28 cellular contexts compared by ENCODE assay signal in the genomic region with DNA sequence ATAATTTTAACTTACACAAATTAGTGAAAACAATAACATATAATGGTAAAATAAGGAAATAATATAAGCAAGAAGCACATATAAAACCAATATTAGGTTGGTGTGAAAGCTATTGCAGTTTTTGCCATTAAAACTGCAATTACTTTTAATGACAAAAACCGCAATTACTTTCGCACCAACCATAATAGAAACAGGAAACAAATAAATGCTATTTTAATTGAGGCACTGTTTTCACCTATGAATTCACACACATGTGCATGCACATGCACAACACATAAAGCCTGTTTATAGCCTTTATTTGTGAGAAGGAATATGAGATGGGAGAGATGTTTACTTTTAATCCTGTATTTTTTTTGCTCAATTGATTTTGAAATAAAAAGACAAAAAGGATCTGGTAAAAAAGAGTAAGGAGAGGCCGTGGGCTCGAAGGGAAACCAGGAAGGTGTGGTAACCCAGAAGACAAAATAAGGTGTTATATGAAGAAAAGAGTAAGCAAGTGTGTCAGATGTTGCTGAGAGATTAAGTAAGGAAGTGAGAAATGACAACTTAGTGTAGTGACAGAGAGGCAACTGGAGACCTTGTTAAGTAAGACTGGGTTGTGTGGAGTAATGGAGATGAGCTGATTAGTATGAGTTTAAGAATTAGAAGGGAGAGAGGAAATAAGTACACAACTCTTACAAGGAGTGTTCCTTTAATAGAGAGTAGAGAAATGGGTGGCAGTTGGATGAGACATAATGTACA.
DNase-seq lines count a peak whose midpoint lies in the region; ATAC-seq, FAIRE-seq and TF ChIP-seq lines count a peak whose summit lies in the region.
"Had no signal": no experiment of that assay in that cellular context is flagged by ENCODE, and none has a peak within 500 bp of the region (broad histone marks: within the 10 kb centered on the region; RNA-seq: fewer than 3 reads in every experiment).

No MANE protein-coding gene starts in this region.

- DNase-seq in GM13976 (ENCODE audit: low spot score) = peak; percentile 3
- no peak for DNase-seq in GM19239 (ENCODE audit: insufficient read length, low spot score)
- no peak for DNase-seq in HEK293T (ENCODE audit: extremely low spot score)
- DNase-seq in OCI-M1 (lab: John Stamatoyannopoulos, UW) = peak; percentile 14
- no peak for DNase-seq in ACHN
- DNase-seq in activated CD4-positive, alpha-beta T cell treated with anti-CD3 and anti-CD28 coated beads, Interleukin-2, amount 10 ng/mL, durations not matched to agents 7 days and 5 days = no peak
- DNase-seq: activated CD4-positive, alpha-beta T cell treated with anti-CD3 and anti-CD28 coated beads, Interleukin-2, amount 50 U/mL, for 4 hours; activated gamma-delta T cell treated with Interleukin-2 at 50 U/mL for 16 hours; activated naive CD8-positive, alpha-beta T cell treated with anti-CD3 and anti-CD28 coated beads, Interleukin-2, amount 10 ng/mL, durations not matched to agents 7 days and 5 days; activated T-cell treated with anti-CD3 and anti-CD28 coated beads, Interleukin-2, amount 50 U/mL, for 48 hours; BE2C; CD8-positive, alpha-beta T cell; cortex of kidney; effector memory CD4-positive, alpha-beta T cell; immature natural killer cell; Karpas-422; left cardiac atrium; naive thymus-derived CD8-positive, alpha-beta T cell; NCI-H1048; NCI-H187; NCI-H524; NK-92 treated with Interleukin-12 subunit alpha and Interleukin-12 subunit beta, amount 100 ng/mL, for 24 hours; PC-3; psoas muscle; stimulated activated CD4-positive, alpha-beta T cell treated with anti-CD3 and anti-CD28 coated beads, Interleukin-4, amount 100 ng/mL, for 24 hours had no signal

- no peak overlapping the region for H3K27ac Mint-ChIP-seq in activated CD4-positive, alpha-beta T cell treated with anti-CD3 and anti-CD28 coated beads, Interleukin-2, amount 10 ng/mL, durations not matched to agents 7 days and 5 days
- H3K27ac Mint-ChIP-seq: activated naive CD8-positive, alpha-beta T cell treated with anti-CD3 and anti-CD28 coated beads, Interleukin-2, amount 10 ng/mL, durations not matched to agents 7 days and 5 days; CD8-positive, alpha-beta T cell; naive thymus-derived CD8-positive, alpha-beta T cell; T-helper 1 cell treated with Interleukin-12 subunit alpha and Interleukin-12 subunit beta and Interleukin-4 antibody, amounts not matched to agents 30 μg/mL and 1 μg/mL, for 36 hours had no signal

- peak; percentile 40 for FAIRE-seq in GM19239 (lab: Jason Lieb, UNC)

- POLR2A ChIA-PET in HEK293T (lab: Yijun Ruan, JAX) = no interaction called here
- POLR2A ChIA-PET in activated CD4-positive, alpha-beta T cell treated with anti-CD3 and anti-CD28 coated beads, Interleukin-2, amount 10 ng/mL, durations not matched to agents 7 days and 5 days (lab: Charles Lee) = no interaction called here

- no peaks in the 10 kb centered on the region for H3K4me1 Mint-ChIP-seq in activated CD4-positive, alpha-beta T cell treated with anti-CD3 and anti-CD28 coated beads, Interleukin-2, amount 10 ng/mL, durations not matched to agents 7 days and 5 days
- H3K4me1 Mint-ChIP-seq: naive thymus-derived CD8-positive, alpha-beta T cell had no signal

- H3K4me3 Mint-ChIP-seq in activated CD4-positive, alpha-beta T cell treated with anti-CD3 and anti-CD28 coated beads, Interleukin-2, amount 10 ng/mL, durations not matched to agents 7 days and 5 days = no peak overlapping the region
- H3K4me3 Mint-ChIP-seq: activated naive CD8-positive, alpha-beta T cell treated with anti-CD3 and anti-CD28 coated beads, Interleukin-2, amount 10 ng/mL, durations not matched to agents 7 days and 5 days; CD8-positive, alpha-beta T cell; immature natural killer cell; naive thymus-derived CD8-positive, alpha-beta T cell; T-helper 1 cell treated with Interleukin-12 subunit alpha and Interleukin-12 subunit beta and Interleukin-4 antibody, amounts not matched to agents 30 μg/mL and 1 μg/mL, for 36 hours had no signal

- no peak for ATAC-seq in HG03045 (IDR thresholded peaks at IDR 0.05; ENCODE audit: unreplicated experiment)
- no peak for ATAC-seq in GM18873 (IDR thresholded peaks at IDR 0.05; ENCODE audit: low FRiP score, unreplicated experiment)
- ATAC-seq: CD8-positive, alpha-beta T cell; left cardiac atrium; naive thymus-derived CD8-positive, alpha-beta T cell; PC-3; psoas muscle had no signal

- CTCF ChIA-PET in HEK293T (lab: Yijun Ruan, JAX) = no interaction called here
- CTCF ChIA-PET in activated CD4-positive, alpha-beta T cell treated with anti-CD3 and anti-CD28 coated beads, Interleukin-2, amount 10 ng/mL, durations not matched to agents 7 days and 5 days (lab: Charles Lee) = no interaction called here

- in situ Hi-C loops in GM13976 (cut with MboI; ENCODE audit: low sequenced_read_pairs, unreplicated experiment) = no loop called here
- in situ Hi-C loops in ACHN (cut with HindIII; ENCODE audit: low pct_ligation_motif_present, low pct_unique_long_range_greater_than_20kb, low sequenced_read_pairs) = no loop called here

- no peak for TF ChIP-seq CTCF in GM13976 (IDR thresholded peaks at IDR 0.05; ENCODE audit: borderline replicate concordance, control extremely low read depth, extremely low read depth, insufficient read depth, missing control alignments)

- no peaks in the 10 kb centered on the region for H3K36me3 Mint-ChIP-seq in activated CD4-positive, alpha-beta T cell treated with anti-CD3 and anti-CD28 coated beads, Interleukin-2, amount 10 ng/mL, durations not matched to agents 7 days and 5 days (ENCODE audit: low read depth)
- H3K36me3 Mint-ChIP-seq: activated naive CD8-positive, alpha-beta T cell treated with anti-CD3 and anti-CD28 coated beads, Interleukin-2, amount 10 ng/mL, durations not matched to agents 7 days and 5 days; immature natural killer cell had no signal

- no peaks in the 10 kb centered on the region for H3K9me3 Mint-ChIP-seq in activated CD4-positive, alpha-beta T cell treated with anti-CD3 and anti-CD28 coated beads, Interleukin-2, amount 10 ng/mL, durations not matched to agents 7 days and 5 days

- H3K27me3 Mint-ChIP-seq in activated CD4-positive, alpha-beta T cell treated with anti-CD3 and anti-CD28 coated beads, Interleukin-2, amount 10 ng/mL, durations not matched to agents 7 days and 5 days = no peaks in the 10 kb centered on the region
- H3K27me3 Mint-ChIP-seq: activated naive CD8-positive, alpha-beta T cell treated with anti-CD3 and anti-CD28 coated beads, Interleukin-2, amount 10 ng/mL, durations not matched to agents 7 days and 5 days; naive thymus-derived CD8-positive, alpha-beta T cell had no signal

TF ChIP-seq in HEK293T, 16 proteins besides CTCF, POLR2A, EP300 and RAD21:
- TF ChIP-seq FOXA1 (IDR thresholded peaks at IDR 0.05) = no peak
- no peak for TF ChIP-seq BHLHE40 (IDR thresholded peaks at IDR 0.05; ENCODE audit: borderline replicate concordance)
- peak; percentile 88 for TF ChIP-seq ELF4 (IDR thresholded peaks at IDR 0.05)
- TF ChIP-seq TARDBP (IDR thresholded peaks at IDR 0.05) = no peak
- no peak for TF ChIP-seq FOXM1 (IDR thresholded peaks at IDR 0.05; ENCODE audit: borderline replicate concordance)
TF ChIP-seq in HEK293T: peak in this region for 1.

Comparison
In these comparisons a context has a peak if more than half of its experiments do, and no peak if none do; other contexts are left out.
1. DNase-seq: peak in GM13976 (single experiment) and OCI-M1 (single experiment); none in GM19239 (single experiment), HEK293T (single experiment), ACHN (single experiment) and activated CD4-positive, alpha-beta T cell treated with anti-CD3 and anti-CD28 coated beads, Interleukin-2, amount 10 ng/mL, durations not matched to agents 7 days and 5 days (single experiment).